In genomic region chr1:111147948-111148347, GRCh38 we compare ENCODE assay signal across 16 cellular contexts. TPM values are rescaled to one million over a fixed set of nuclear protein-coding genes. Genes with fewer than 3 reads are reported as not detected.
A peak's percentile ranks its signal among the peaks of the same experiment; 100 is the strongest.
DNase-seq lines count a peak whose midpoint lies in the region; ATAC-seq and TF ChIP-seq lines count a peak whose summit lies in the region.
"Had no signal": no experiment of that assay in that cellular context is flagged by ENCODE, and none has a peak within 500 bp of the region (broad histone marks: within the 10 kb centered on the region; RNA-seq: fewer than 3 reads in every experiment).

No MANE protein-coding gene starts in this region.

- H3K4me3 ChIP-seq in mammary epithelial cell (replicated peaks in 1 of 3; ENCODE audit: insufficient read depth in 1 of 3, low read depth in 2 of 3, low read length in 3 of 3): no peak overlapping the region
- H3K4me3 ChIP-seq: BLaER1 treated with 17β-estradiol and CSF1 and Interleukin-3, amounts not matched to agents 10 nM and 100 nM had no signal

- dilution Hi-C loops in mammary epithelial cell (cut with HindIII; ENCODE audit: low sequenced_read_pairs): no loop called here

- H3K4me2 ChIP-seq in mammary epithelial cell (ENCODE audit: insufficient read depth, low read depth, low read length): no peak overlapping the region

- H3K9me3 Mint-ChIP-seq in MCF 10A (ENCODE audit: unreplicated experiment) (no peaks in the 10 kb centered on the region), endothelial cell (ENCODE audit: unreplicated experiment) (no peaks in the 10 kb centered on the region), Calu3 (ENCODE audit: low read depth, unreplicated experiment) (no peaks in the 10 kb centered on the region)
- H3K9me3 Mint-ChIP-seq in activated naive CD8-positive, alpha-beta T cell (ENCODE audit: low read depth): no peaks in the 10 kb centered on the region
- no peaks in the 10 kb centered on the region for H3K9me3 Mint-ChIP-seq in activated CD4-positive, alpha-beta T cell treated with anti-CD3 and anti-CD28 coated beads for 36 hours (ENCODE audit: low read depth)
- H3K9me3 Mint-ChIP-seq: H9 had no signal

- DNase-seq in mammary epithelial cell (no peak), MCF 10A (ENCODE audit: unreplicated experiment) (no peak), endothelial cell (ENCODE audit: low spot score) (no peak), HuH-7 (ENCODE audit: low spot score) (no peak), superior temporal gyrus (ENCODE audit: extremely low spot score) (no peak), Calu3 (no peak)
- DNase-seq in activated CD4-positive, alpha-beta T cell treated with anti-CD3 and anti-CD28 coated beads for 36 hours: no peak
- DNase-seq: 8988T; AML-193; CD4-positive, CD25-positive, alpha-beta regulatory T cell; DMS 273 treated with DMSO at 0.1 percent for 48 hours; GOT3; H9 had no signal

- no peaks in the 10 kb centered on the region for H3K4me1 ChIP-seq in mammary epithelial cell (ENCODE audit: insufficient read depth, low read length)

- intact Hi-C loops in mammary epithelial cell (cut with micrococcal nuclease) (no loop called here), MCF 10A (cut with micrococcal nuclease) (no loop called here), Calu3 (cut with micrococcal nuclease; ENCODE audit: unreplicated experiment) (no loop called here)
- intact Hi-C loops in activated CD4-positive, alpha-beta T cell treated with anti-CD3 and anti-CD28 coated beads for 36 hours (cut with DNase I, micrococcal nuclease): loop anchor here (5.0 to 10.0 kb wide), 3 partner anchors 34 to 607 kb away; partner anchors contain the start of gene DDX20 (in 1 of the 2)

- H3K36me3 Mint-ChIP-seq in MCF 10A (ENCODE audit: insufficient read depth, unreplicated experiment) (peaks cover 65% of the 10 kb centered on the region), endothelial cell (ENCODE audit: low read depth, unreplicated experiment) (peaks cover 48% of the 10 kb centered on the region), Calu3 (ENCODE audit: insufficient read depth, unreplicated experiment) (peaks cover 22% of the 10 kb centered on the region)
- H3K36me3 Mint-ChIP-seq in activated naive CD8-positive, alpha-beta T cell: peaks cover 20% of the 10 kb centered on the region
- peaks cover 51% of the 10 kb centered on the region for H3K36me3 Mint-ChIP-seq in activated CD4-positive, alpha-beta T cell treated with anti-CD3 and anti-CD28 coated beads for 36 hours (ENCODE audit: low read depth)

- peaks cover 28% of the 10 kb centered on the region for H3K36me3 ChIP-seq in mammary epithelial cell (ENCODE audit: insufficient read depth, low read length)

- CTCF ChIA-PET in mammary epithelial cell (lab: Charles Lee; ENCODE audit: low non-redundant PET): no interaction called here
- CTCF ChIA-PET in MCF 10A (lab: Yijun Ruan, JAX): interaction anchor here (1.5 kb wide), 1 partner anchor 117 kb away, joined by 7 read pairs; no protein-coding TSS in a partner anchor
- CTCF ChIA-PET in Calu3 (lab: Charles Lee): interaction anchor here (0.7 kb wide), 1 partner anchor 21 kb away, joined by 3 read pairs; no protein-coding TSS in a partner anchor
- CTCF ChIA-PET in activated CD4-positive, alpha-beta T cell treated with anti-CD3 and anti-CD28 coated beads for 36 hours (lab: Charles Lee): no interaction called here

- no peak for TF ChIP-seq CTCF in mammary epithelial cell (conservative IDR thresholded peaks at IDR 0.05 in 1 of 2, IDR thresholded peaks at IDR 0.05 in 1 of 2; ENCODE audit: extremely low read depth in 1 of 2, insufficient read depth in 1 of 2, low read depth in 1 of 2, low read length in 2 of 2)
- TF ChIP-seq CTCF in MCF 10A (IDR thresholded peaks at IDR 0.05; ENCODE audit: unreplicated experiment): no peak
- no peak for TF ChIP-seq CTCF in endothelial cell (IDR thresholded peaks at IDR 0.05; ENCODE audit: unreplicated experiment)
- TF ChIP-seq CTCF in Calu3 (IDR thresholded peaks at IDR 0.05; ENCODE audit: unreplicated experiment): no peak

- BruUV-seq in mammary epithelial cell (replicated peaks; lab: Mats Ljungman, UMichigan) (no TSS peak), MCF 10A (replicated peaks; lab: Mats Ljungman, UMichigan) (no TSS peak), Calu3 (replicated peaks; lab: Mats Ljungman, UMichigan) (no TSS peak)

- H2AFZ ChIP-seq in mammary epithelial cell (ENCODE audit: low read depth, low read length): no peak overlapping the region

- no peaks in the 10 kb centered on the region for H3K27me3 Mint-ChIP-seq in MCF 10A (ENCODE audit: insufficient read depth, unreplicated experiment)
- no peaks in the 10 kb centered on the region for H3K27me3 Mint-ChIP-seq in activated naive CD8-positive, alpha-beta T cell
- H3K27me3 Mint-ChIP-seq in endothelial cell (ENCODE audit: unreplicated experiment): peaks cover 2% of the 10 kb centered on the region
- H3K27me3 Mint-ChIP-seq in Calu3 (ENCODE audit: unreplicated experiment): no peaks in the 10 kb centered on the region
- H3K27me3 Mint-ChIP-seq in activated CD4-positive, alpha-beta T cell treated with anti-CD3 and anti-CD28 coated beads for 36 hours: no peaks in the 10 kb centered on the region
- H3K27me3 Mint-ChIP-seq: CD4-positive, CD25-positive, alpha-beta regulatory T cell had no signal

- no peaks in the 10 kb centered on the region for H4K20me1 ChIP-seq in mammary epithelial cell (ENCODE audit: insufficient read depth, low read length)

- no peak overlapping the region for H3K27ac Mint-ChIP-seq in MCF 10A (ENCODE audit: low read depth, unreplicated experiment)
- H3K27ac Mint-ChIP-seq in activated naive CD8-positive, alpha-beta T cell: no peak overlapping the region
- H3K27ac Mint-ChIP-seq in endothelial cell (ENCODE audit: unreplicated experiment): peak overlapping the region; percentile 78
- no peak overlapping the region for H3K27ac Mint-ChIP-seq in Calu3 (ENCODE audit: unreplicated experiment)
- no peak overlapping the region for H3K27ac Mint-ChIP-seq in activated CD4-positive, alpha-beta T cell treated with anti-CD3 and anti-CD28 coated beads for 36 hours
- H3K27ac Mint-ChIP-seq: H9 had no signal

- H3K9ac ChIP-seq in mammary epithelial cell (ENCODE audit: insufficient read depth, low read length): peak overlapping the region; percentile 12
- H3K9ac ChIP-seq: BLaER1 treated with 17β-estradiol and CSF1 and Interleukin-3, amounts not matched to agents 10 nM and 100 nM had no signal

- in situ Hi-C loops in mammary epithelial cell (cut with MboI; ENCODE audit: low sequenced_read_pairs in 2 of 2): no loop called here

- no peaks in the 10 kb centered on the region for H3K9me3 ChIP-seq in mammary epithelial cell (replicated peaks; ENCODE audit: insufficient read depth, low read length)

- POLR2A ChIA-PET in MCF 10A (lab: Yijun Ruan, JAX): interaction anchor here (1.4 kb wide), 1 partner anchor 8 kb away, joined by 4 read pairs; the partner anchor contains the start of genes CEPT1 and DRAM2
- POLR2A ChIA-PET in activated CD4-positive, alpha-beta T cell treated with anti-CD3 and anti-CD28 coated beads for 36 hours (lab: Charles Lee): no interaction called here

- H3K79me2 ChIP-seq in mammary epithelial cell (ENCODE audit: insufficient read depth, low read length): peaks cover 89% of the 10 kb centered on the region

- ATAC-seq in activated CD4-positive, alpha-beta T cell treated with anti-CD3 and anti-CD28 coated beads for 36 hours: no peak

- H3K4me3 Mint-ChIP-seq in MCF 10A (ENCODE audit: unreplicated experiment): no peak overlapping the region
- peak overlapping the region; percentile 8 for H3K4me3 Mint-ChIP-seq in activated naive CD8-positive, alpha-beta T cell
- H3K4me3 Mint-ChIP-seq in endothelial cell (ENCODE audit: unreplicated experiment): peak overlapping the region; percentile 21
- no peak overlapping the region for H3K4me3 Mint-ChIP-seq in Calu3 (ENCODE audit: low read depth, unreplicated experiment)
- no peak overlapping the region for H3K4me3 Mint-ChIP-seq in activated CD4-positive, alpha-beta T cell treated with anti-CD3 and anti-CD28 coated beads for 36 hours
- H3K4me3 Mint-ChIP-seq: H9 had no signal

- H3K27ac ChIP-seq in mammary epithelial cell (ENCODE audit: insufficient read depth, low read depth, low read length): no peak overlapping the region
- H3K27ac ChIP-seq: BLaER1 treated with 17β-estradiol and CSF1 and Interleukin-3, amounts not matched to agents 10 nM and 100 nM had no signal

- WGBS in mammary epithelial cell (ENCODE audit: low coverage, missing lambda C conversion rate): 100% methylated on average over 3 of the region's 3 CpGs

- H3K4me1 Mint-ChIP-seq in MCF 10A (ENCODE audit: insufficient read depth, unreplicated experiment): peaks cover 28% of the 10 kb centered on the region
- peaks cover 77% of the 10 kb centered on the region for H3K4me1 Mint-ChIP-seq in activated naive CD8-positive, alpha-beta T cell (ENCODE audit: low read depth)
- peaks cover 75% of the 10 kb centered on the region for H3K4me1 Mint-ChIP-seq in endothelial cell (ENCODE audit: unreplicated experiment)
- peaks cover 5% of the 10 kb centered on the region for H3K4me1 Mint-ChIP-seq in Calu3 (ENCODE audit: low read depth, unreplicated experiment)
- H3K4me1 Mint-ChIP-seq in activated CD4-positive, alpha-beta T cell treated with anti-CD3 and anti-CD28 coated beads for 36 hours: peaks cover 81% of the 10 kb centered on the region

- no peaks in the 10 kb centered on the region for H3K27me3 ChIP-seq in mammary epithelial cell (ENCODE audit: insufficient read depth, low read length)
- H3K27me3 ChIP-seq: BLaER1 treated with 17β-estradiol and CSF1 and Interleukin-3, amounts not matched to agents 10 nM and 100 nM had no signal

RNA-seq across cellular contexts. Expression of gene CEPT1, which starts 7.9 kb away (rescaled TPM):
- total RNA-seq in mammary epithelial cell: 10 to 100 TPM; 41.0 to 54.8 TPM
- 17.2 TPM for polyA plus RNA-seq in mammary epithelial cell
- 24.7 TPM for polyA minus RNA-seq in mammary epithelial cell
- total RNA-seq in MCF 10A (2022): 43.1 and 45.0 TPM in 2 replicates
- 127 TPM for total RNA-seq in endothelial cell (ENCODE audit: unreplicated experiment)
- total RNA-seq in Calu3 (2022): 24.7 and 26.8 TPM in 2 replicates
- total RNA-seq in activated CD4-positive, alpha-beta T cell treated with anti-CD3 and anti-CD28 coated beads for 36 hours: 10 to 100 TPM; 34.7 to 49.1 TPM

RNA-seq across cellular contexts. Expression of gene DRAM2, which starts 8.1 kb away (rescaled TPM):
- total RNA-seq in mammary epithelial cell (10 to 100 TPM; 33.7 to 90.4 TPM), MCF 10A (2022) (30.5 and 32.1 TPM in 2 replicates), endothelial cell (ENCODE audit: unreplicated experiment) (79.8 TPM), Calu3 (2022) (23.2 and 25.4 TPM in 2 replicates)
- 36.6 TPM for polyA plus RNA-seq in mammary epithelial cell
- 29.4 TPM for polyA minus RNA-seq in mammary epithelial cell
- total RNA-seq in activated CD4-positive, alpha-beta T cell treated with anti-CD3 and anti-CD28 coated beads for 36 hours: 10 to 100 TPM; 30.4 to 34.4 TPM

RNA-seq across cellular contexts. Expression of gene DENND2D, which starts 52.5 kb away (rescaled TPM):
- total RNA-seq in mammary epithelial cell (10 to 100 TPM in 1 of 2 donors, 1 to 10 TPM in 1; 1.5 to 10.5 TPM), MCF 10A (2022) (3.9 and 6.0 TPM in 2 replicates), endothelial cell (ENCODE audit: unreplicated experiment) (3.6 TPM), Calu3 (2022) (11.8 and 20.0 TPM in 2 replicates)
- polyA plus RNA-seq in mammary epithelial cell: 2.6 TPM
- 6.5 TPM for polyA minus RNA-seq in mammary epithelial cell
- 100 to 1,000 TPM; 174 to 190 TPM for total RNA-seq in activated CD4-positive, alpha-beta T cell treated with anti-CD3 and anti-CD28 coated beads for 36 hours
- total RNA-seq: G401 had no signal

Comparison
In these comparisons a context has a peak if more than half of its experiments do, and no peak if none do; other contexts are left out.
1. CTCF ChIA-PET loops: an anchor here in MCF 10A (1.5 kb wide) and Calu3 (0.7 kb wide); none called in mammary epithelial cell and activated CD4-positive, alpha-beta T cell treated with anti-CD3 and anti-CD28 coated beads for 36 hours.
2. H3K4me3 Mint-ChIP-seq: peak in activated naive CD8-positive, alpha-beta T cell (single experiment) and endothelial cell (single experiment); none in MCF 10A (single experiment), Calu3 (single experiment) and activated CD4-positive, alpha-beta T cell treated with anti-CD3 and anti-CD28 coated beads for 36 hours (single experiment).
3. intact Hi-C loops: an anchor here in activated CD4-positive, alpha-beta T cell treated with anti-CD3 and anti-CD28 coated beads for 36 hours (5.0 to 10.0 kb wide); none called in mammary epithelial cell, MCF 10A and Calu3.